ENCODE assay signal across 12 cellular contexts in genomic region chr9:134367061-134367460, GRCh38. TPM values are rescaled to one million over a fixed set of nuclear protein-coding genes. Genes with fewer than 3 reads are reported as not detected.
DNase-seq lines count a peak whose midpoint lies in the region; ATAC-seq and TF ChIP-seq lines count a peak whose summit lies in the region.
"Had no signal": no experiment of that assay in that cellular context is flagged by ENCODE, and none has a peak within 500 bp of the region (broad histone marks: within the 10 kb centered on the region; RNA-seq: fewer than 3 reads in every experiment).

No MANE protein-coding gene starts in this region.

- TF ChIP-seq CTCF in IMR-90 (conservative IDR thresholded peaks at IDR 0.05; ENCODE audit: low read depth, low read length), result no peak
- no peak for TF ChIP-seq CTCF in body of pancreas (IDR thresholded peaks at IDR 0.05)
- TF ChIP-seq CTCF in lower lobe of right lung (IDR thresholded peaks at IDR 0.05), result no peak
- no peak for TF ChIP-seq CTCF in suprapubic skin (IDR thresholded peaks at IDR 0.05)

- H3K27ac ChIP-seq in IMR-90 (ENCODE audit: insufficient read depth, low read length) (no peak overlapping the region), body of pancreas (peak overlapping the region in 3 of 4 donors; percentile 55 to 65 (median 64)), lower lobe of right lung (peak overlapping the region; percentile 85), suprapubic skin (peak overlapping the region; percentile 92)

- in situ Hi-C loops in IMR-90 (cut with MboI; ENCODE audit: low sequenced_read_pairs), result no loop called here

- no peak overlapping the region for H3K4me2 ChIP-seq in IMR-90 (ENCODE audit: low read depth, low read length)

- no peak overlapping the region; the same call in 1 of the 2 replicates for H3K4ac ChIP-seq in IMR-90 (ENCODE audit: low read depth, low read length)

- ATAC-seq in IMR-90 (ENCODE audit: low read depth), result no peak
- no peak for ATAC-seq in body of pancreas
- no peak for ATAC-seq in lower lobe of right lung
- ATAC-seq in HG02970 (IDR thresholded peaks at IDR 0.05; ENCODE audit: low FRiP score, unreplicated experiment), result no peak
- no peak for ATAC-seq in GM19328 (IDR thresholded peaks at IDR 0.05; ENCODE audit: unreplicated experiment)
- ATAC-seq in GM21529 (IDR thresholded peaks at IDR 0.05; ENCODE audit: unreplicated experiment), result no peak
- ATAC-seq: GM12878 had no signal

- no TSS peak for BruUV-seq in IMR-90 (replicated peaks; lab: Mats Ljungman, UMichigan)

- peaks cover 19% of the 10 kb centered on the region for H3K9me1 ChIP-seq in IMR-90 (ENCODE audit: insufficient read depth, low read length)

- H3K14ac ChIP-seq in IMR-90 (replicated peaks; ENCODE audit: low read depth, low read length), result no peak overlapping the region

- no peaks in the 10 kb centered on the region for H3K27me3 ChIP-seq in IMR-90 (ENCODE audit: control insufficient read depth, insufficient read depth, low read length)
- H3K27me3 ChIP-seq in body of pancreas, result no peaks in the 10 kb centered on the region
- no peaks in the 10 kb centered on the region for H3K27me3 ChIP-seq in lower lobe of right lung (ENCODE audit: low read depth)
- no peaks in the 10 kb centered on the region for H3K27me3 ChIP-seq in suprapubic skin

- H3K56ac ChIP-seq in IMR-90 (ENCODE audit: extremely low read depth, insufficient read depth, low read length), result no peak overlapping the region

- no peak for TF ChIP-seq RAD21 in IMR-90 (IDR thresholded peaks at IDR 0.05; ENCODE audit: low read length)

- TF ChIP-seq POLR2A in IMR-90 (IDR thresholded peaks at IDR 0.05; ENCODE audit: low read depth, low read length), result no peak
- no peak for TF ChIP-seq POLR2A in body of pancreas (IDR thresholded peaks at IDR 0.05)
- TF ChIP-seq POLR2A in suprapubic skin (IDR thresholded peaks at IDR 0.05), result no peak

- CTCF ChIA-PET in IMR-90 (lab: Yijun Ruan, JAX), result no interaction called here

- H3K4me3 ChIP-seq in IMR-90 (ENCODE audit: insufficient read depth, low read depth, low read length) (no peak overlapping the region), body of pancreas (no peak overlapping the region), lower lobe of right lung (no peak overlapping the region), suprapubic skin (peak overlapping the region; percentile 28)
- H3K4me3 ChIP-seq: GM12878 had no signal

- WGBS in IMR-90 (ENCODE audit: extremely low coverage in 2 of 2, insufficient read length in 1 of 2), 2 experiments, result 100% methylated on average over 1 of the region's 12 CpGs; no CpG with 5 or more reads in 1 of the 2 experiments
- 82 to 83% methylated on average over 6 to 12 of the region's 12 CpGs for WGBS in body of pancreas, 2 donors
- 62% methylated on average over 12 of the region's 12 CpGs for WGBS in suprapubic skin

- H2BK20ac ChIP-seq in IMR-90 (ENCODE audit: low read depth, low read length), result no peak overlapping the region

- no peak overlapping the region for H3K18ac ChIP-seq in IMR-90 (ENCODE audit: low read depth, low read length)

- no peak overlapping the region for H2AFZ ChIP-seq in IMR-90 (replicated peaks; ENCODE audit: low read length, poor library complexity)

- H2BK15ac ChIP-seq in IMR-90 (ENCODE audit: low read depth, low read length), result no peak overlapping the region

- H3K79me1 ChIP-seq in IMR-90 (ENCODE audit: low read depth in 1 of 2, low read length in 2 of 2), result peaks cover 18 to 96% of the 10 kb centered on the region in 2 experiments

- no peak for TF ChIP-seq EP300 in suprapubic skin (IDR thresholded peaks at IDR 0.05)

- no peak overlapping the region for H4K5ac ChIP-seq in IMR-90 (ENCODE audit: low read depth, low read length)

- POLR2A ChIA-PET in IMR-90 (lab: Charles Lee; ENCODE audit: unreplicated experiment), result no interaction called here

- no peak overlapping the region for H3K9ac ChIP-seq in IMR-90 (ENCODE audit: low read depth, low read length)

- H4K8ac ChIP-seq in IMR-90 (ENCODE audit: low read depth in 2 of 2, low read length in 2 of 2), result peak overlapping the region in 1 of 2 experiments; percentile 77; a peak in 1 of 4 replicates

- no peaks in the 10 kb centered on the region for H3K9me3 ChIP-seq in IMR-90 (ENCODE audit: control insufficient read depth, insufficient read depth, low read length)
- H3K9me3 ChIP-seq in body of pancreas, result no peaks in the 10 kb centered on the region
- H3K9me3 ChIP-seq in lower lobe of right lung, result no peaks in the 10 kb centered on the region
- H3K9me3 ChIP-seq in suprapubic skin, result no peaks in the 10 kb centered on the region

- dilution Hi-C loops in IMR-90 (cut with HindIII; ENCODE audit: low sequenced_read_pairs, unreplicated experiment), result no loop called here

- H3K23ac ChIP-seq in IMR-90 (ENCODE audit: low read depth, low read length), result no peak overlapping the region

- intact Hi-C loops in IMR-90 (cut with micrococcal nuclease) (no loop called here), body of pancreas (cut with DNase I) (no loop called here), lower lobe of right lung (cut with DNase I) (no loop called here)

- H3K4me1 ChIP-seq in IMR-90 (ENCODE audit: control insufficient read depth, insufficient read depth, low read length), result peaks cover 19% of the 10 kb centered on the region
- H3K4me1 ChIP-seq in body of pancreas, result peaks cover 55% of the 10 kb centered on the region
- peaks cover 65% of the 10 kb centered on the region for H3K4me1 ChIP-seq in lower lobe of right lung
- H3K4me1 ChIP-seq in suprapubic skin, result peaks cover 96% of the 10 kb centered on the region

- no peak for DNase-seq in IMR-90
- no peak for DNase-seq in body of pancreas
- DNase-seq in lower lobe of right lung, result no peak
- DNase-seq in suprapubic skin (ENCODE audit: low spot score in 2 of 2), result no peak
- DNase-seq in islet precursor cell, result no peak
- DNase-seq: activated gamma-delta T cell; CD4-positive, alpha-beta memory T cell; stimulated activated CD4-positive, alpha-beta T cell treated with anti-CD3 and anti-CD28 coated beads, Interleukin-2, amount 100 ng/mL, for 24 hours had no signal

- H2AK9ac ChIP-seq in IMR-90 (replicated peaks; ENCODE audit: low read depth, low read length, poor library complexity), result peak overlapping the region; percentile 83

- no peaks in the 10 kb centered on the region for H3K36me3 ChIP-seq in IMR-90 (ENCODE audit: control insufficient read depth, insufficient read depth, low read length)
- H3K36me3 ChIP-seq in body of pancreas (replicated peaks in 1 of 2; ENCODE audit: insufficient read depth in 1 of 2, low read depth in 2 of 2), result no peaks in the 10 kb centered on the region
- no peaks in the 10 kb centered on the region for H3K36me3 ChIP-seq in lower lobe of right lung
- no peaks in the 10 kb centered on the region for H3K36me3 ChIP-seq in suprapubic skin

- peaks cover 100% of the 10 kb centered on the region for H4K20me1 ChIP-seq in IMR-90 (ENCODE audit: insufficient read depth, low read length)

- no peak overlapping the region for H2BK5ac ChIP-seq in IMR-90 (ENCODE audit: low read depth, low read length, poor library complexity, severe bottlenecking)

- no peak overlapping the region; the same call in 1 of the 2 replicates for H2AK5ac ChIP-seq in IMR-90 (ENCODE audit: low read depth, low read length)

- H2BK120ac ChIP-seq in IMR-90 (ENCODE audit: low read depth, low read length), result no peak overlapping the region

- no peak overlapping the region for H4K91ac ChIP-seq in IMR-90 (ENCODE audit: insufficient read depth, low read depth, low read length)

TF ChIP-seq in IMR-90, 13 proteins besides CTCF, POLR2A, EP300 and RAD21:
- no peak for TF ChIP-seq FOS (IDR thresholded peaks at IDR 0.05; ENCODE audit: low read depth, low read length)
- TF ChIP-seq RCOR1 (IDR thresholded peaks at IDR 0.05; ENCODE audit: insufficient replicate concordance, low read length), result no peak
- TF ChIP-seq CHD1 (IDR thresholded peaks at IDR 0.05; ENCODE audit: low read depth, low read length), result no peak
- no peak for TF ChIP-seq BHLHE40 (IDR thresholded peaks at IDR 0.05; ENCODE audit: low read depth, low read length)
- no peak for TF ChIP-seq MAFK (IDR thresholded peaks at IDR 0.05; ENCODE audit: low read depth, low read length)
TF ChIP-seq in IMR-90: peak in this region for 0.

RNA-seq across cellular contexts. Expression of gene RXRA, which starts 40.8 kb away (rescaled TPM):
- total RNA-seq in IMR-90 (2012; rRNA removed), result 7.5 and 8.1 TPM in 2 replicates
- polyA plus RNA-seq in IMR-90 (2012; rRNA removed), result 17.9 and 19.0 TPM in 2 replicates
- 7.8 and 17.6 TPM in 2 replicates for polyA plus RNA-seq in IMR-90 (2012; cell fraction: cytosol; rRNA removed)
- 11.2 and 21.7 TPM in 2 replicates for polyA plus RNA-seq in IMR-90 (2012; cell fraction: nucleus; rRNA removed; ENCODE audit: low replicate concordance)
- total RNA-seq in body of pancreas, result 10 to 100 TPM; 31.4 to 41.9 TPM
- total RNA-seq in lower lobe of right lung, result 85.7 TPM
- 100 to 1,000 TPM; 165 to 240 (median 185) TPM for total RNA-seq in suprapubic skin
